Comparison of ENCODE assay signal across 8 cellular contexts in genomic region chr2:38315707-38316333, GRCh38.
DNase-seq lines count a peak whose midpoint lies in the region; ATAC-seq, FAIRE-seq and TF ChIP-seq lines count a peak whose summit lies in the region.

No MANE protein-coding gene starts in this region.

- no peaks in the 10 kb centered on the region for H3K4me1 ChIP-seq in A549

- no peak overlapping the region for H3K4me3 ChIP-seq in A549

- no peak for TF ChIP-seq EP300 in A549 (IDR thresholded peaks at IDR 0.05)

- no peak overlapping the region for H3K27ac Mint-ChIP-seq in activated T-helper 17 cell treated with anti-CD3 and anti-CD28 coated beads, Interleukin-2, amount 50 U/mL, for 72 hours

- H3K27ac ChIP-seq in A549 = no peak overlapping the region

- H3K9me3 Mint-ChIP-seq in activated T-helper 17 cell treated with anti-CD3 and anti-CD28 coated beads, Interleukin-2, amount 50 U/mL, for 72 hours = no peaks in the 10 kb centered on the region

- no peaks in the 10 kb centered on the region for H3K9me3 ChIP-seq in A549

- peaks cover 89% of the 10 kb centered on the region for H3K36me3 Mint-ChIP-seq in activated T-helper 17 cell treated with anti-CD3 and anti-CD28 coated beads, Interleukin-2, amount 50 U/mL, for 72 hours (ENCODE audit: low read depth)

- no peak overlapping the region for H3K4me2 ChIP-seq in A549

- no peaks in the 10 kb centered on the region for H3K27me3 Mint-ChIP-seq in activated T-helper 17 cell treated with anti-CD3 and anti-CD28 coated beads, Interleukin-2, amount 50 U/mL, for 72 hours

- no peak overlapping the region for H3K4me3 Mint-ChIP-seq in activated T-helper 17 cell treated with anti-CD3 and anti-CD28 coated beads, Interleukin-2, amount 50 U/mL, for 72 hours

- peak; percentile 86 to 92 for TF ChIP-seq RAD21 in A549 (conservative IDR thresholded peaks at IDR 0.05 in 1 of 2, IDR thresholded peaks at IDR 0.05 in 1 of 2)

- POLR2A ChIA-PET in A549 (lab: Yijun Ruan, JAX) = interaction anchor here (1.5 to 1.7 kb wide), 2 partner anchors 60 to 435 kb away, joined by 3 to 6 read pairs; partner anchors contain the start of gene SRSF7

- TF ChIP-seq POLR2A in A549 (IDR thresholded peaks at IDR 0.05; ENCODE audit: low read length) = no peak

- ATAC-seq in A549 (peak; percentile 93 to 94), left cardiac atrium (peak; percentile 57 to 83), GM21526 (IDR thresholded peaks at IDR 0.05; ENCODE audit: low FRiP score, unreplicated experiment) (no peak)
- ATAC-seq in activated T-helper 17 cell treated with anti-CD3 and anti-CD28 coated beads, Interleukin-2, amount 50 U/mL, for 72 hours (replicated peaks) = peak; percentile 100

- DNase-seq in A549 (ENCODE audit: low read depth in 1 of 2, low spot score in 1 of 2) (peak; percentile 58 to 64), ELF-1 (ENCODE audit: low read depth, low spot score) (peak; percentile 43), NCI-H1417 (lab: John Stamatoyannopoulos, UW) (peak; percentile 38 to 74 (median 57)), left cardiac atrium (no peak), renal cortical epithelial cell (ENCODE audit: low read depth) (peak; percentile 51)
- no peak for DNase-seq in activated CD8-positive, alpha-beta memory T cell treated with anti-CD3 and anti-CD28 coated beads, Interleukin-2, amount 50 U/mL, for 48 hours

- 50% methylated on average over 2 of the region's 2 CpGs for WGBS in A549 (ENCODE audit: missing lambda C conversion rate)

- intact Hi-C loops in left cardiac atrium (cut with DNase I) = loop anchor here in 1 of 2 donors (5.0 to 10.0 kb wide), 4 partner anchors 149 to 419 kb away; no protein-coding TSS in a partner anchor

- peak; percentile 96 for TF ChIP-seq CTCF in A549 (IDR thresholded peaks at IDR 0.05)

- CTCF ChIA-PET in A549 (lab: Yijun Ruan, JAX) = interaction anchor here (0.6 to 6.4 kb wide), 81 partner anchors 9 to 509 kb away, joined by 3 to 107 read pairs (median 5); partner anchors contain the start of genes ATL2, HNRNPLL and SRSF7

- no peaks in the 10 kb centered on the region for H3K4me1 Mint-ChIP-seq in activated T-helper 17 cell treated with anti-CD3 and anti-CD28 coated beads, Interleukin-2, amount 50 U/mL, for 72 hours

- no peak for FAIRE-seq in A549 (lab: Jason Lieb, UNC)

TF ChIP-seq in A549, 52 proteins besides CTCF, POLR2A, EP300 and RAD21:
- TF ChIP-seq E2F6 (IDR thresholded peaks at IDR 0.05; ENCODE audit: borderline replicate concordance, low read depth) = no peak
- no peak for TF ChIP-seq MAX (IDR thresholded peaks at IDR 0.05)
- TF ChIP-seq MAFK (IDR thresholded peaks at IDR 0.05; ENCODE audit: partially characterized antibody) = peak; percentile 96
- peak; percentile 83 for TF ChIP-seq SMC3 (IDR thresholded peaks at IDR 0.05)

Comparison
In these comparisons a context has a peak if more than half of its experiments do, and no peak if none do; other contexts are left out.
1. DNase-seq: peak in A549 (2 of 2), ELF-1 (single experiment), NCI-H1417 (3 of 3) and renal cortical epithelial cell (single experiment); none in left cardiac atrium (single experiment) and activated CD8-positive, alpha-beta memory T cell treated with anti-CD3 and anti-CD28 coated beads, Interleukin-2, amount 50 U/mL, for 48 hours (single experiment).